In genomic region chr5:90645024-90645610, GRCh38 we compare ENCODE assay signal across 15 cellular contexts.
DNase-seq lines count a peak whose midpoint lies in the region; TF ChIP-seq lines count a peak whose summit lies in the region.
"Had no signal": no experiment of that assay in that cellular context is flagged by ENCODE, and none has a peak within 500 bp of the region (broad histone marks: within the 10 kb centered on the region; RNA-seq: fewer than 3 reads in every experiment).

No MANE protein-coding gene starts in this region.

- TF ChIP-seq CTCF in astrocyte of the spinal cord (IDR thresholded peaks at IDR 0.05; ENCODE audit: low read depth, low read length) = no peak
- TF ChIP-seq CTCF in foreskin fibroblast (IDR thresholded peaks at IDR 0.05; ENCODE audit: low read depth, low read length) = no peak

- peak overlapping the region in 8 of 11 experiments; percentile 27 to 86 (median 45); a peak in 14 of 22 replicates for H3K27ac ChIP-seq in BLaER1 treated with 17β-estradiol and CSF1 and Interleukin-3, amounts not matched to agents 10 nM and 100 nM
- H3K27ac ChIP-seq: gastrocnemius medialis, upper lobe of right lung had no signal

- DNase-seq in HT1080 (ENCODE audit: low read depth) (peak; percentile 26), astrocyte of the spinal cord (ENCODE audit: low read depth, low spot score) (peak; percentile 47), islet precursor cell (peak; percentile 93), foreskin fibroblast (no peak), RKO (ENCODE audit: low spot score) (no peak)
- no peak for DNase-seq in activated effector memory CD4-positive, alpha-beta T cell treated with Interleukin-2 at 50 U/mL for 16 hours
- DNase-seq in activated CD4-positive, alpha-beta T cell treated with anti-CD3 and anti-CD28 coated beads for 1 hour = no peak
- DNase-seq: activated T-cell treated with anti-CD3 and anti-CD28 coated beads for 4 hours; effector memory CD4-positive, alpha-beta T cell; gastrocnemius medialis; HFFc6; NCI-H1694 treated with DMSO at 0.1 percent for 48 hours; occipital lobe; upper lobe of right lung had no signal

- H3K4me3 ChIP-seq in BLaER1 treated with 17β-estradiol and CSF1 and Interleukin-3, amounts not matched to agents 10 nM and 100 nM = no peak overlapping the region
- H3K4me3 ChIP-seq in astrocyte of the spinal cord (ENCODE audit: low read depth, low read length) = no peak overlapping the region
- no peak overlapping the region for H3K4me3 ChIP-seq in foreskin fibroblast (ENCODE audit: low read depth in 1 of 2, low read length in 2 of 2)
- H3K4me3 ChIP-seq: gastrocnemius medialis, upper lobe of right lung had no signal

- H3K36me3 ChIP-seq in BLaER1 treated with 17β-estradiol and CSF1 and Interleukin-3, amounts not matched to agents 10 nM and 100 nM = no peaks in the 10 kb centered on the region
- H3K36me3 ChIP-seq: gastrocnemius medialis, upper lobe of right lung had no signal

- peak overlapping the region in 1 of 11 experiments; percentile 6; a peak in 3 of 22 replicates for H3K9ac ChIP-seq in BLaER1 treated with 17β-estradiol and CSF1 and Interleukin-3, amounts not matched to agents 10 nM and 100 nM

- H4K20me1 ChIP-seq in BLaER1 treated with 17β-estradiol and CSF1 and Interleukin-3, amounts not matched to agents 10 nM and 100 nM = no peaks in the 10 kb centered on the region

- in situ Hi-C loops in astrocyte of the spinal cord (cut with HindIII; ENCODE audit: low sequenced_read_pairs) = no loop called here

- H3K4me2 ChIP-seq in BLaER1 treated with 17β-estradiol and CSF1 and Interleukin-3, amounts not matched to agents 10 nM and 100 nM = peak overlapping the region in 8 of 11 experiments; percentile 10 to 64 (median 45); a peak in 13 of 22 replicates

- no peaks in the 10 kb centered on the region for H3K9me3 ChIP-seq in BLaER1 treated with 17β-estradiol and CSF1 and Interleukin-3, amounts not matched to agents 10 nM and 100 nM (replicated peaks in 1 of 11)
- H3K9me3 ChIP-seq: gastrocnemius medialis, upper lobe of right lung had no signal

- peaks cover 4 to 53% (median 42%) of the 10 kb centered on the region in 10 experiments; a peak in 18 of 20 replicates for H3K4me1 ChIP-seq in BLaER1 treated with 17β-estradiol and CSF1 and Interleukin-3, amounts not matched to agents 10 nM and 100 nM
- H3K4me1 ChIP-seq: gastrocnemius medialis, upper lobe of right lung had no signal

- no peaks in the 10 kb centered on the region for H3K27me3 ChIP-seq in BLaER1 treated with 17β-estradiol and CSF1 and Interleukin-3, amounts not matched to agents 10 nM and 100 nM
- H3K27me3 ChIP-seq: gastrocnemius medialis, upper lobe of right lung had no signal

Comparison
In these comparisons a context has a peak if more than half of its experiments do, and no peak if none do; other contexts are left out.
1. DNase-seq: peak in HT1080 (single experiment), astrocyte of the spinal cord (single experiment) and islet precursor cell (single experiment); none in activated effector memory CD4-positive, alpha-beta T cell treated with Interleukin-2 at 50 U/mL for 16 hours (single experiment), foreskin fibroblast (0 of 2), activated CD4-positive, alpha-beta T cell treated with anti-CD3 and anti-CD28 coated beads for 1 hour (single experiment) and RKO (single experiment).